In the genomic region with DNA sequence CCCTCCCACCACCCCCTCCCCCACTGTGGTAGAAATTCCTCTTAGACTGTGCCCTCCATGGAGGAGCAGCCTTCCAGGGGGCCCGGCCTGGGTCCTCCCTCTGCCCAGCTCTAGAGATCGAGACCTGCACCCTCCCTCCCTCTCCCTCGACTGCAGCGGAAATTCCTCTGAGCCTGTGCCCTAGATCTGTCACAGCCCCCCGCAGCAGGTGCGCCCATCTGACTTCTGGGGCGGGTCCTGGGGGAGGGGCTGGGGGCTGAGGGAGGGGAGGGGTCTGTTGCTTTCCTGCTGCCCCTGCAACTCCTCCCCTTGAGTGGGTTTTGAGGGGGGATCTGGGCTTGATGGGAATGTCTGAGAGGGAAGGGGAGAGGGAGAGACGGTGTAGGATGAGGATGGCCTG, we compare ENCODE assay signal across 22 cellular contexts.
"Had no signal": no experiment of that assay in that cellular context is flagged by ENCODE, and none has a peak within 500 bp of the region (broad histone marks: within the 10 kb centered on the region; RNA-seq: fewer than 3 reads in every experiment).

No MANE protein-coding gene starts in this region.

- H3K4me3 ChIP-seq: body of pancreas, dorsolateral prefrontal cortex, left ventricle myocardium inferior, ovary, right lobe of liver, thoracic aorta had no signal

- H3K27me3 ChIP-seq: body of pancreas, dorsolateral prefrontal cortex, ovary, right lobe of liver had no signal

- H3K27ac ChIP-seq: foreskin keratinocyte, left ventricle myocardium inferior, right lobe of liver, thoracic aorta had no signal

- H3K4me1 ChIP-seq: foreskin keratinocyte, right lobe of liver had no signal

- FAIRE-seq: colon, TTC549 had no signal

- ATAC-seq: activated CD8-positive, alpha-beta memory T cell treated with anti-CD3 and anti-CD28 coated beads, Interleukin-2, amount 10 ng/mL, durations not matched to agents 7 days and 5 days; activated T-helper 17 cell treated with anti-CD3 and anti-CD28 coated beads, Interleukin-2, amount 50 U/mL, for 72 hours; body of pancreas; foreskin keratinocyte; right lobe of liver; stimulated activated effector memory CD8-positive, alpha-beta T cell treated with anti-CD3 and anti-CD28 coated beads, Interleukin-12 subunit alpha, Interleukin-12 subunit beta, amount 100 ng/mL, for 72 hours had no signal

- DNase-seq: activated B cell treated with CpG ODN at 0.5 μM for 24 hours; activated CD4-positive, alpha-beta memory T cell treated with anti-CD3 and anti-CD28 coated beads, Interleukin-2, amount 10 ng/mL, durations not matched to agents 7 days and 5 days; activated CD4-positive, alpha-beta T cell treated with anti-CD3 and anti-CD28 coated beads for 4 hours; activated CD8-positive, alpha-beta memory T cell treated with anti-CD3 and anti-CD28 coated beads, Interleukin-2, amount 10 ng/mL, durations not matched to agents 7 days and 5 days; activated naive CD4-positive, alpha-beta T cell treated with Interleukin-2 at 50 U/mL for 16 hours; activated naive CD8-positive, alpha-beta T cell treated with anti-CD3 and anti-CD28 coated beads, Interleukin-2, amount 10 ng/mL, durations not matched to agents 7 days and 5 days; body of pancreas; caudate nucleus; dorsolateral prefrontal cortex; foreskin keratinocyte; hippocampal formation; left ventricle myocardium inferior; mammary epithelial cell; naive B cell; ovary; right lobe of liver; stimulated activated CD4-positive, alpha-beta T cell treated with anti-CD3 and anti-CD28 coated beads, Interleukin-4, amount 100 ng/mL, for 24 hours had no signal

- H3K36me3 ChIP-seq: left ventricle myocardium inferior, ovary, right lobe of liver, thoracic aorta had no signal

- H3K9me3 ChIP-seq: body of pancreas, left ventricle myocardium inferior, ovary, right lobe of liver, thoracic aorta had no signal
